Comparison of ENCODE assay signal across 9 cellular contexts in genomic region chr12:10211975-10212622, GRCh38. TPM values are rescaled to one million over a fixed set of nuclear protein-coding genes. Genes with fewer than 3 reads are reported as not detected.
DNase-seq lines count a peak whose midpoint lies in the region; ATAC-seq and TF ChIP-seq lines count a peak whose summit lies in the region.
"Had no signal": no experiment of that assay in that cellular context is flagged by ENCODE, and none has a peak within 500 bp of the region (broad histone marks: within the 10 kb centered on the region; RNA-seq: fewer than 3 reads in every experiment).

No MANE protein-coding gene starts in this region.

- H3K4me3 ChIP-seq in CD8-positive, alpha-beta T cell (ENCODE audit: low read depth, low read length) = peak overlapping the region; percentile 75
- peak overlapping the region; percentile 91 for H3K4me3 ChIP-seq in fibroblast of villous mesenchyme (ENCODE audit: low read depth, low read length)

- peak; percentile 75 to 94 (median 85) for DNase-seq in CD8-positive, alpha-beta T cell
- DNase-seq in M059J (ENCODE audit: low read depth) (peak; percentile 99), SK-MEL-5 (ENCODE audit: low read depth, low spot score) (peak; percentile 98), fibroblast of villous mesenchyme (ENCODE audit: low read depth) (peak; percentile 100)
- peak; percentile 89 for DNase-seq in activated naive CD4-positive, alpha-beta T cell treated with Interleukin-2 at 50 U/mL for 16 hours
- DNase-seq in natural killer cell treated with Interleukin-12 subunit alpha and Interleukin-12 subunit beta and Interleukin-15 and Interleukin-18, amount 100 ng/mL, for 72 hours (ENCODE audit: low spot score) = peak; percentile 88
- DNase-seq in stimulated activated naive CD4-positive, alpha-beta T cell (lab: John Stamatoyannopoulos, UW) = peak; percentile 75 to 90 (median 82)

- CTCF ChIA-PET in CD8-positive, alpha-beta T cell (lab: Charles Lee) = interaction anchor here (0.9 to 1.5 kb wide), 2 partner anchors 24 to 349 kb away, joined by 3 to 5 read pairs; no protein-coding TSS in a partner anchor

- H3K36me3 ChIP-seq in CD8-positive, alpha-beta T cell (ENCODE audit: insufficient read depth, low read length) = no peaks in the 10 kb centered on the region

- peak overlapping the region; percentile 91 for H3K4me3 Mint-ChIP-seq in CD8-positive, alpha-beta T cell
- H3K4me3 Mint-ChIP-seq in natural killer cell treated with Interleukin-12 subunit alpha and Interleukin-12 subunit beta and Interleukin-15 and Interleukin-18, amount 100 ng/mL, for 72 hours = peak overlapping the region; percentile 95

- TF ChIP-seq CTCF in CD8-positive, alpha-beta T cell (IDR thresholded peaks at IDR 0.05) = no peak
- TF ChIP-seq CTCF in fibroblast of villous mesenchyme (IDR thresholded peaks at IDR 0.05; ENCODE audit: insufficient read depth, low read depth, low read length) = no peak

- in situ Hi-C loops in SK-MEL-5 (cut with HindIII; ENCODE audit: low pct_unique_long_range_greater_than_20kb, low sequenced_read_pairs) = no loop called here

- intact Hi-C loops in CD8-positive, alpha-beta T cell (cut with DNase I, micrococcal nuclease) = loop anchor here (1.0 to 10.0 kb wide), 11 partner anchors 59 to 1770 kb away; partner anchors contain the start of genes CD69 (in 1 of the 2), CLEC2B (in 1 of the 2), KLRK1 (in 1 of the 2) and YBX3 (in 1 of the 2)

- peak overlapping the region; percentile 97 for H3K27ac Mint-ChIP-seq in CD8-positive, alpha-beta T cell
- peak overlapping the region; percentile 93 to 95 for H3K27ac Mint-ChIP-seq in natural killer cell treated with Interleukin-12 subunit alpha and Interleukin-12 subunit beta and Interleukin-15 and Interleukin-18, amount 100 ng/mL, for 72 hours

- H3K4me1 Mint-ChIP-seq in CD8-positive, alpha-beta T cell (ENCODE audit: low read depth) = peaks cover 28% of the 10 kb centered on the region
- peaks cover 29 to 34% of the 10 kb centered on the region in 2 donors for H3K4me1 Mint-ChIP-seq in natural killer cell treated with Interleukin-12 subunit alpha and Interleukin-12 subunit beta and Interleukin-15 and Interleukin-18, amount 100 ng/mL, for 72 hours (ENCODE audit: low read depth in 2 of 2)

- peaks cover 19% of the 10 kb centered on the region for H3K4me1 ChIP-seq in CD8-positive, alpha-beta T cell (ENCODE audit: insufficient read depth, low read length)

- ATAC-seq in CD8-positive, alpha-beta T cell = peak; percentile 69
- ATAC-seq in GM21619 (IDR thresholded peaks at IDR 0.05; ENCODE audit: unreplicated experiment) = peak; percentile 68
- ATAC-seq in natural killer cell treated with Interleukin-12 subunit alpha and Interleukin-12 subunit beta and Interleukin-15 and Interleukin-18, amount 100 ng/mL, for 72 hours = peak; percentile 77 to 84

- no peaks in the 10 kb centered on the region for H3K9me3 ChIP-seq in CD8-positive, alpha-beta T cell (ENCODE audit: low read length)

- H3K9me3 Mint-ChIP-seq in CD8-positive, alpha-beta T cell = no peaks in the 10 kb centered on the region
- no peaks in the 10 kb centered on the region for H3K9me3 Mint-ChIP-seq in natural killer cell treated with Interleukin-12 subunit alpha and Interleukin-12 subunit beta and Interleukin-15 and Interleukin-18, amount 100 ng/mL, for 72 hours

- peaks cover 9% of the 10 kb centered on the region for H3K36me3 Mint-ChIP-seq in CD8-positive, alpha-beta T cell
- no peaks in the 10 kb centered on the region for H3K36me3 Mint-ChIP-seq in natural killer cell treated with Interleukin-12 subunit alpha and Interleukin-12 subunit beta and Interleukin-15 and Interleukin-18, amount 100 ng/mL, for 72 hours

- POLR2A ChIA-PET in CD8-positive, alpha-beta T cell (lab: Charles Lee) = interaction anchor here (0.9 to 1.4 kb wide), 4 partner anchors 16 to 1334 kb away, joined by 3 read pairs; no protein-coding TSS in a partner anchor

- no peaks in the 10 kb centered on the region for H3K27me3 Mint-ChIP-seq in CD8-positive, alpha-beta T cell (ENCODE audit: low read depth)
- no peaks in the 10 kb centered on the region for H3K27me3 Mint-ChIP-seq in natural killer cell treated with Interleukin-12 subunit alpha and Interleukin-12 subunit beta and Interleukin-15 and Interleukin-18, amount 100 ng/mL, for 72 hours

- peak overlapping the region; percentile 98 for H3K27ac ChIP-seq in CD8-positive, alpha-beta T cell (ENCODE audit: low read depth, low read length)

- H3K27me3 ChIP-seq in CD8-positive, alpha-beta T cell (ENCODE audit: insufficient read depth, low read length) = no peaks in the 10 kb centered on the region

RNA-seq across cellular contexts. Expression of gene GABARAPL1, which starts 0.6 kb away (rescaled TPM):
- total RNA-seq in CD8-positive, alpha-beta T cell = 100 to 1,000 TPM; 377 to 380 TPM
- 69.5 and 78.6 TPM in 2 replicates for total RNA-seq in M059J (2014; rRNA removed; shearing (Covaris generic))
- 57.2 and 63.2 TPM in 2 replicates for total RNA-seq in SK-MEL-5 (2014; rRNA removed; shearing (Covaris generic))
- polyA plus RNA-seq in SK-MEL-5 (2015; cell fraction: cytosol; rRNA removed) = 84.6 and 89.4 TPM in 2 replicates
- polyA plus RNA-seq in SK-MEL-5 (2015; cell fraction: nucleus; rRNA removed) = 216 and 240 TPM in 2 replicates
- total RNA-seq in fibroblast of villous mesenchyme = 61.2 and 131 TPM in 2 replicates
- total RNA-seq in natural killer cell treated with Interleukin-12 subunit alpha and Interleukin-12 subunit beta and Interleukin-15 and Interleukin-18, amount 100 ng/mL, for 72 hours = 10 to 100 TPM; 24.9 to 48.8 TPM

RNA-seq across cellular contexts. Expression of gene TMEM52B, which starts 33.3 kb away (rescaled TPM):
- total RNA-seq in CD8-positive, alpha-beta T cell = not detected
- total RNA-seq in M059J (2014; rRNA removed; shearing (Covaris generic)) = 0.37 and 1.2 TPM in 2 replicates
- total RNA-seq in SK-MEL-5 (2014; rRNA removed; shearing (Covaris generic)) = 0.08 TPM in 1 of 2 replicates, not detected in the other
- polyA plus RNA-seq in SK-MEL-5 (2015; cell fraction: cytosol; rRNA removed) = not detected in 2 replicates
- polyA plus RNA-seq in SK-MEL-5 (2015; cell fraction: nucleus; rRNA removed) = not detected in 2 replicates
- 3.5 and 17.7 TPM in 2 replicates for total RNA-seq in fibroblast of villous mesenchyme
- total RNA-seq in natural killer cell treated with Interleukin-12 subunit alpha and Interleukin-12 subunit beta and Interleukin-15 and Interleukin-18, amount 100 ng/mL, for 72 hours = not detected
- total RNA-seq: T-helper 2 cell treated with Interferon-gamma antibody and Interleukin-4, amounts not matched to agents 100 ng/mL and 5 ng/mL, for 36 hours had no signal

RNA-seq across cellular contexts. Expression of gene OLR1, which starts 40.2 kb away (rescaled TPM):
- total RNA-seq in CD8-positive, alpha-beta T cell = not detected
- total RNA-seq in M059J (2014; rRNA removed; shearing (Covaris generic)) = 5.3 and 5.5 TPM in 2 replicates
- total RNA-seq in SK-MEL-5 (2014; rRNA removed; shearing (Covaris generic)) = not detected in 2 replicates
- not detected in 2 replicates for polyA plus RNA-seq in SK-MEL-5 (2015; cell fraction: cytosol; rRNA removed)
- not detected in 2 replicates for polyA plus RNA-seq in SK-MEL-5 (2015; cell fraction: nucleus; rRNA removed)
- 9.3 and 73.0 TPM in 2 replicates for total RNA-seq in fibroblast of villous mesenchyme
- total RNA-seq in natural killer cell treated with Interleukin-12 subunit alpha and Interleukin-12 subunit beta and Interleukin-15 and Interleukin-18, amount 100 ng/mL, for 72 hours = not detected
- total RNA-seq: T-helper 2 cell treated with Interferon-gamma antibody and Interleukin-4, amounts not matched to agents 100 ng/mL and 5 ng/mL, for 36 hours had no signal

Comparison
In these comparisons a context has a peak if more than half of its experiments do, and no peak if none do; other contexts are left out.
1. Peak in every context shown above with its lines: DNase-seq, ATAC-seq, H3K4me3 ChIP-seq and H3K27ac ChIP-seq.